In the genomic region with DNA sequence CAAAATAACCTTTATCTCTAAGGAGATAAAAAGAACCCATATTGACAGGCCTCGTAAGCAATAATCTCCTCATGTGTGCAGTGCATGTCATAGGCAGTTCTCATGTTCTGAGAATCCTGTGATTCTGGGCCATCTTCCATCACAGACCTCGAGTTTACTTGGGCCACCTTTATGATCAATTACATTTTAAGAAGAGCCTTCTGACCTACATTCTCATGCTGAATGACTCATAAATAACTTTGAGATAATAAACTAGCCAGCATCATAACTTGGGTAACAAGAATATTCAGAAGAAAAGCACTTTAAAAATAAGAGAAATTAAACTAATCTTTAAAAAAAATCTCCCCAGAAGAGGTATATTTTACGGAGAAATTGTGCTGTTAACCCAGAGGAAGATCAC, we compare ENCODE assay signal across 22 cellular contexts.
"Had no signal": no experiment of that assay in that cellular context is flagged by ENCODE, and none has a peak within 500 bp of the region (broad histone marks: within the 10 kb centered on the region; RNA-seq: fewer than 3 reads in every experiment).

No MANE protein-coding gene starts in this region.

- H3K4me1 ChIP-seq: esophagus squamous epithelium, prostate gland, vagina had no signal

- H3K27me3 ChIP-seq: esophagus squamous epithelium, neutrophil, ovary, vagina had no signal

- DNase-seq: activated B cell treated with CpG ODN at 0.5 μM for 24 hours; activated CD4-positive, alpha-beta T cell treated with anti-CD3 and anti-CD28 coated beads for 36 hours; activated CD4-positive, alpha-beta T cell treated with anti-CD3 and anti-CD28 coated beads, Interleukin-2, amount 50 U/mL, for 4 hours; activated CD8-positive, alpha-beta memory T cell treated with anti-CD3 and anti-CD28 coated beads for 24 hours; activated CD8-positive, alpha-beta memory T cell treated with anti-CD3 and anti-CD28 coated beads, Interleukin-2, amount 50 U/mL, for 4 hours; activated naive CD4-positive, alpha-beta T cell treated with Interleukin-2 at 50 U/mL for 16 hours; activated naive CD8-positive, alpha-beta T cell treated with anti-CD3 and anti-CD28 coated beads for 36 hours; activated T-cell treated with anti-CD3 and anti-CD28 coated beads, Interleukin-2, amount 50 U/mL, for 24 hours; amygdala; esophagus squamous epithelium; hypothalamus; islet precursor cell; left colon; ovary; stimulated activated CD4-positive, alpha-beta T cell treated with anti-CD3 and anti-CD28 coated beads, Interleukin-4, amount 100 ng/mL, for 24 hours; stimulated activated naive CD4-positive, alpha-beta T cell treated with Interleukin-2 at 50 U/mL for 16 hours had no signal

- H3K36me3 ChIP-seq: esophagus squamous epithelium, neutrophil, ovary, prostate gland, thoracic aorta, vagina had no signal

- H3K9me3 ChIP-seq: esophagus squamous epithelium, neutrophil, ovary, prostate gland, thoracic aorta, vagina had no signal

- ATAC-seq: activated CD4-positive, alpha-beta T cell treated with anti-CD3 and anti-CD28 coated beads for 36 hours; activated T-helper 17 cell treated with anti-CD3 and anti-CD28 coated beads, Interleukin-2, amount 50 U/mL, for 72 hours; left colon had no signal

- H3K4me3 ChIP-seq: coronary artery, esophagus squamous epithelium, ovary, prostate gland, thoracic aorta, vagina had no signal
